10 cellular contexts compared by ENCODE assay signal in genomic region chr17:45313419-45313771, GRCh38. TPM values are rescaled to one million over a fixed set of nuclear protein-coding genes. Genes with fewer than 3 reads are reported as not detected.
A peak's percentile ranks its signal among the peaks of the same experiment; 100 is the strongest.
DNase-seq lines count a peak whose midpoint lies in the region; ATAC-seq and TF ChIP-seq lines count a peak whose summit lies in the region.
"Had no signal": no experiment of that assay in that cellular context is flagged by ENCODE, and none has a peak within 500 bp of the region (broad histone marks: within the 10 kb centered on the region; RNA-seq: fewer than 3 reads in every experiment).

No MANE protein-coding gene starts in this region.

- H3K36me3 Mint-ChIP-seq in T-helper 2 cell treated with Interferon-gamma antibody and Interleukin-4, amounts not matched to agents 5 μg/mL and 100 μg/mL, for 36 hours (ENCODE audit: low read depth), result peaks cover 55% of the 10 kb centered on the region

- no peaks in the 10 kb centered on the region; the same call in 1 of the 2 replicates for H4K20me1 ChIP-seq in SU-DHL-6 (ENCODE audit: low read depth, low read length)

- peaks cover 71% of the 10 kb centered on the region for H3K79me2 ChIP-seq in SU-DHL-6 (ENCODE audit: insufficient read depth, low read length)

- ATAC-seq in gastroesophageal sphincter (no peak), GM18502 (IDR thresholded peaks at IDR 0.05; ENCODE audit: poor library complexity, unreplicated experiment) (no peak)
- ATAC-seq in stimulated activated naive CD8-positive, alpha-beta T cell treated with anti-CD3 and anti-CD28 coated beads, Interleukin-15, amount 100 ng/mL, for 72 hours, result no peak

- no peaks in the 10 kb centered on the region for H3K27me3 Mint-ChIP-seq in T-helper 2 cell treated with Interferon-gamma antibody and Interleukin-4, amounts not matched to agents 5 μg/mL and 100 μg/mL, for 36 hours (ENCODE audit: low read depth)
- H3K27me3 Mint-ChIP-seq in stimulated activated naive CD8-positive, alpha-beta T cell treated with anti-CD3 and anti-CD28 coated beads, Interleukin-15, amount 100 ng/mL, for 72 hours, result no peaks in the 10 kb centered on the region

- peak overlapping the region; percentile 98 for H3K27ac Mint-ChIP-seq in T-helper 2 cell treated with Interferon-gamma antibody and Interleukin-4, amounts not matched to agents 5 μg/mL and 100 μg/mL, for 36 hours
- H3K27ac Mint-ChIP-seq in stimulated activated naive CD8-positive, alpha-beta T cell treated with anti-CD3 and anti-CD28 coated beads, Interleukin-15, amount 100 ng/mL, for 72 hours, result peak overlapping the region; percentile 94 to 99

- H3K4me3 ChIP-seq in SU-DHL-6 (ENCODE audit: insufficient read depth, low read length, poor library complexity, severe bottlenecking) (peak overlapping the region; percentile 60), gastroesophageal sphincter (no peak overlapping the region)

- peak overlapping the region; percentile 84 for H3K4me2 ChIP-seq in SU-DHL-6 (ENCODE audit: low read depth, low read length, poor library complexity, severe bottlenecking)

- no peak overlapping the region for H2AFZ ChIP-seq in SU-DHL-6 (ENCODE audit: low read depth, low read length, severe bottlenecking)

- H3K9me3 ChIP-seq in SU-DHL-6 (ENCODE audit: insufficient read depth, low read length) (no peaks in the 10 kb centered on the region), gastroesophageal sphincter (no peaks in the 10 kb centered on the region)

- H3K9ac ChIP-seq in SU-DHL-6 (ENCODE audit: low read length), result peak overlapping the region; percentile 65

- no peaks in the 10 kb centered on the region for H3K9me3 Mint-ChIP-seq in T-helper 2 cell treated with Interferon-gamma antibody and Interleukin-4, amounts not matched to agents 5 μg/mL and 100 μg/mL, for 36 hours
- H3K9me3 Mint-ChIP-seq in stimulated activated naive CD8-positive, alpha-beta T cell treated with anti-CD3 and anti-CD28 coated beads, Interleukin-15, amount 100 ng/mL, for 72 hours, result no peaks in the 10 kb centered on the region

- H3K4me3 Mint-ChIP-seq in T-helper 2 cell treated with Interferon-gamma antibody and Interleukin-4, amounts not matched to agents 5 μg/mL and 100 μg/mL, for 36 hours, result peak overlapping the region; percentile 91
- peak overlapping the region; percentile 89 to 94 for H3K4me3 Mint-ChIP-seq in stimulated activated naive CD8-positive, alpha-beta T cell treated with anti-CD3 and anti-CD28 coated beads, Interleukin-15, amount 100 ng/mL, for 72 hours

- no peak for DNase-seq in T-helper 2 cell treated with Interferon-gamma antibody and Interleukin-4, amounts not matched to agents 5 μg/mL and 100 μg/mL, for 36 hours (ENCODE audit: low spot score)
- no peak for DNase-seq in T-helper 2 cell
- DNase-seq in stimulated activated naive CD8-positive, alpha-beta T cell treated with anti-CD3 and anti-CD28 coated beads, Interleukin-15, amount 100 ng/mL, for 72 hours, result no peak
- DNase-seq in hypothalamus (lab: John Stamatoyannopoulos, UW), result no peak
- no peak for DNase-seq in T1000 (lab: John Stamatoyannopoulos, UW)
- DNase-seq: erythroblast had no signal

- TF ChIP-seq EP300 in gastroesophageal sphincter (IDR thresholded peaks at IDR 0.05), result no peak

- H3K27ac ChIP-seq in SU-DHL-6 (ENCODE audit: low read depth, low read length), result peak overlapping the region; percentile 75
- H3K27ac ChIP-seq in gastroesophageal sphincter, result peak overlapping the region; percentile 60 to 98 (median 96)

- H3K27me3 ChIP-seq in SU-DHL-6 (ENCODE audit: low read length) (no peaks in the 10 kb centered on the region), gastroesophageal sphincter (no peaks in the 10 kb centered on the region)

- peaks cover 25% of the 10 kb centered on the region for H3F3A ChIP-seq in SU-DHL-6 (ENCODE audit: insufficient read depth)

- WGBS in gastroesophageal sphincter (ENCODE audit: low coverage in 1 of 2), 2 donors, result 95% methylated on average over 5 of the region's 5 CpGs; no CpG with 5 or more reads in 1 of the 2 donors

- no peaks in the 10 kb centered on the region for H3K36me3 ChIP-seq in SU-DHL-6 (ENCODE audit: low read length)
- peaks cover 0 to 6% of the 10 kb centered on the region in 2 donors for H3K36me3 ChIP-seq in gastroesophageal sphincter

- H3K4me1 ChIP-seq in gastroesophageal sphincter, result peaks cover 26 to 88% (median 65%) of the 10 kb centered on the region in 3 donors

- TF ChIP-seq CTCF in SU-DHL-6 (IDR thresholded peaks at IDR 0.05; ENCODE audit: insufficient read depth, low read length, poor library complexity, severe bottlenecking), result no peak
- TF ChIP-seq CTCF in gastroesophageal sphincter (IDR thresholded peaks at IDR 0.05), result no peak

- TF ChIP-seq POLR2A in gastroesophageal sphincter (IDR thresholded peaks at IDR 0.05), result no peak

- peaks cover 61% of the 10 kb centered on the region for H3K4me1 Mint-ChIP-seq in T-helper 2 cell treated with Interferon-gamma antibody and Interleukin-4, amounts not matched to agents 5 μg/mL and 100 μg/mL, for 36 hours (ENCODE audit: low read depth)
- H3K4me1 Mint-ChIP-seq in stimulated activated naive CD8-positive, alpha-beta T cell treated with anti-CD3 and anti-CD28 coated beads, Interleukin-15, amount 100 ng/mL, for 72 hours, result peaks cover 83% of the 10 kb centered on the region

- H3K9me2 ChIP-seq in SU-DHL-6 (replicated peaks; ENCODE audit: insufficient read depth, low read length), result no peaks in the 10 kb centered on the region

RNA-seq across cellular contexts. Expression of gene MAP3K14, which starts 3.4 kb away (rescaled TPM):
- total RNA-seq in gastroesophageal sphincter, result 10 to 100 TPM in 3 of 4 donors, 1 to 10 TPM in 1; 8.5 to 17.5 (median 13.5) TPM

RNA-seq across cellular contexts. Expression of gene SPATA32, which starts 51.5 kb away (rescaled TPM):
- not detected for total RNA-seq in gastroesophageal sphincter
- total RNA-seq: ureter had no signal
